In genomic region chr17:79361221-79361734, GRCh38 we compare ENCODE assay signal across 20 cellular contexts.
"Had no signal": no experiment of that assay in that cellular context is flagged by ENCODE, and none has a peak within 500 bp of the region (broad histone marks: within the 10 kb centered on the region; RNA-seq: fewer than 3 reads in every experiment).

No MANE protein-coding gene starts in this region.

- DNase-seq: activated B cell treated with CpG ODN at 0.5 μM for 24 hours; activated CD4-positive, alpha-beta T cell treated with anti-CD3 and anti-CD28 coated beads for 1 hour; activated CD4-positive, alpha-beta T cell treated with anti-CD3 and anti-CD28 coated beads, Interleukin-2, amount 10 ng/mL, durations not matched to agents 24 days and 14 days; activated CD4-positive, alpha-beta T cell treated with anti-CD3 and anti-CD28 coated beads, Interleukin-2, amount 50 U/mL, for 48 hours; activated naive CD4-positive, alpha-beta T cell treated with anti-CD3 and anti-CD28 coated beads, Interleukin-2, amount 50 U/mL, for 16 hours; activated naive CD8-positive, alpha-beta T cell treated with anti-CD3 and anti-CD28 coated beads, Interleukin-2, amount 10 ng/mL, durations not matched to agents 7 days and 5 days; activated T-cell treated with anti-CD3 and anti-CD28 coated beads for 4 hours; adrenal gland; aorta; caudate nucleus; NCI-H1092; NCI-H2029; NCI-H2107; NCI-H510A treated with DMSO at 0.1 percent for 48 hours; NCI-H748 treated with DMSO at 0.1 percent for 48 hours; Right ventricle myocardium superior; SJCRH30 had no signal

- H3K4me3 Mint-ChIP-seq: activated B cell treated with CpG ODN at 0.5 μM for 24 hours; activated CD4-positive, alpha-beta T cell treated with anti-CD3 and anti-CD28 coated beads, Interleukin-2, amount 10 ng/mL, durations not matched to agents 24 days and 14 days; activated naive CD8-positive, alpha-beta T cell treated with anti-CD3 and anti-CD28 coated beads, Interleukin-2, amount 10 ng/mL, durations not matched to agents 7 days and 5 days; T-helper 1 cell treated with Interleukin-12 subunit alpha and Interleukin-12 subunit beta and Interleukin-4 antibody, amounts not matched to agents 30 μg/mL and 1 μg/mL, for 36 hours had no signal

- H3K36me3 Mint-ChIP-seq: activated naive CD8-positive, alpha-beta T cell treated with anti-CD3 and anti-CD28 coated beads, Interleukin-2, amount 10 ng/mL, durations not matched to agents 7 days and 5 days had no signal

- H3K9ac ChIP-seq: KMS-11 had no signal

- H3K4me2 ChIP-seq: KMS-11 had no signal

- H3K27ac Mint-ChIP-seq: activated B cell treated with CpG ODN at 0.5 μM for 24 hours; activated CD4-positive, alpha-beta T cell treated with anti-CD3 and anti-CD28 coated beads, Interleukin-2, amount 10 ng/mL, durations not matched to agents 24 days and 14 days; activated naive CD8-positive, alpha-beta T cell treated with anti-CD3 and anti-CD28 coated beads, Interleukin-2, amount 10 ng/mL, durations not matched to agents 7 days and 5 days; T-helper 1 cell treated with Interleukin-12 subunit alpha and Interleukin-12 subunit beta and Interleukin-4 antibody, amounts not matched to agents 30 μg/mL and 1 μg/mL, for 36 hours had no signal

- H3K4me1 Mint-ChIP-seq: activated B cell treated with CpG ODN at 0.5 μM for 24 hours; activated CD4-positive, alpha-beta T cell treated with anti-CD3 and anti-CD28 coated beads, Interleukin-2, amount 10 ng/mL, durations not matched to agents 24 days and 14 days; activated naive CD8-positive, alpha-beta T cell treated with anti-CD3 and anti-CD28 coated beads, Interleukin-2, amount 10 ng/mL, durations not matched to agents 7 days and 5 days had no signal

- H3K9me3 ChIP-seq: adrenal gland, breast epithelium, SJCRH30 had no signal

- H3K9me3 Mint-ChIP-seq: activated B cell treated with CpG ODN at 0.5 μM for 24 hours; activated CD4-positive, alpha-beta T cell treated with anti-CD3 and anti-CD28 coated beads, Interleukin-2, amount 10 ng/mL, durations not matched to agents 24 days and 14 days; activated naive CD8-positive, alpha-beta T cell treated with anti-CD3 and anti-CD28 coated beads, Interleukin-2, amount 10 ng/mL, durations not matched to agents 7 days and 5 days; T-helper 1 cell treated with Interleukin-12 subunit alpha and Interleukin-12 subunit beta and Interleukin-4 antibody, amounts not matched to agents 30 μg/mL and 1 μg/mL, for 36 hours had no signal

- H3K4me3 ChIP-seq: adrenal gland, breast epithelium, SJCRH30 had no signal

- H3K27ac ChIP-seq: adrenal gland, breast epithelium, KMS-11, SJCRH30 had no signal

- H3K36me3 ChIP-seq: adrenal gland, breast epithelium, SJCRH30 had no signal

- H3K4me1 ChIP-seq: adrenal gland, breast epithelium, SJCRH30 had no signal
